Comparison of ENCODE assay signal across 22 cellular contexts in the genomic region with DNA sequence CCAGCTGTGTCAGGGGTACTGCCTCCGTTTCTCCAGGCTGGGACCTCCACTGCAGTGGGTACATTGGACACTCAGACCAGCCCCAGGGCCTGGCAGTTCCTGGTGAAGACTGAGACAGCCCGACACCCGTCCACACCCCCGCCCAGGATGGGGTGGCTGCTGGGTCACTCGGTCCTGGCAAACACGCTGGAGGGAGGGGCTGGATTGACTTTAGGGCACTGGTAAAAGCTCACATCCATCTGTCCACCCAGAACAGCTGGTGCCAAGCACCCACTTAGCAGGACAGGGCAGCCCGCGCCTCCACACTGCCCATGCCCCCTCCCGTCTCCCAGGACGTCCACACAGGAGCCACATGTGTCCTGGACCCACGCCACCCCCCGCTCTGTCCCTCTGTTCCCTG. TPM values are rescaled to one million over a fixed set of nuclear protein-coding genes. Genes with fewer than 3 reads are reported as not detected.
DNase-seq lines count a peak whose midpoint lies in the region; ATAC-seq and TF ChIP-seq lines count a peak whose summit lies in the region.
"Had no signal": no experiment of that assay in that cellular context is flagged by ENCODE, and none has a peak within 500 bp of the region (broad histone marks: within the 10 kb centered on the region; RNA-seq: fewer than 3 reads in every experiment).

No MANE protein-coding gene starts in this region.

- no TSS peak for BruUV-seq in IMR-90 (replicated peaks; lab: Mats Ljungman, UMichigan)

- H3K23ac ChIP-seq in IMR-90 (ENCODE audit: low read depth, low read length), result no peak overlapping the region

- no peak overlapping the region for H3K9ac ChIP-seq in IMR-90 (ENCODE audit: low read depth, low read length)
- H3K9ac ChIP-seq: BLaER1 treated with 17β-estradiol and CSF1 and Interleukin-3, amounts not matched to agents 10 nM and 100 nM had no signal

- no peaks in the 10 kb centered on the region for H4K20me1 ChIP-seq in IMR-90 (ENCODE audit: insufficient read depth, low read length)

- H3K9me1 ChIP-seq in IMR-90 (ENCODE audit: insufficient read depth, low read length), result peaks cover 5% of the 10 kb centered on the region

- no peak overlapping the region for H4K5ac ChIP-seq in IMR-90 (ENCODE audit: low read depth, low read length)

- H3K27me3 ChIP-seq in IMR-90 (ENCODE audit: control insufficient read depth, insufficient read depth, low read length) (peaks cover 39% of the 10 kb centered on the region), SJCRH30 (no peaks in the 10 kb centered on the region), gastrocnemius medialis (peaks cover 9 to 11% (median 11%) of the 10 kb centered on the region in 3 donors)

- in situ Hi-C loops in IMR-90 (cut with MboI; ENCODE audit: low sequenced_read_pairs) (no loop called here), gastrocnemius medialis (cut with MboI; ENCODE audit: low sequenced_read_pairs in 4 of 4) (no loop called here)

- H4K91ac ChIP-seq in IMR-90 (ENCODE audit: insufficient read depth, low read depth, low read length), result no peak overlapping the region

- H3K9me3 ChIP-seq in IMR-90 (ENCODE audit: control insufficient read depth, insufficient read depth, low read length) (no peaks in the 10 kb centered on the region), SJCRH30 (replicated peaks) (no peaks in the 10 kb centered on the region), gastrocnemius medialis (no peaks in the 10 kb centered on the region)
- H3K9me3 ChIP-seq: A549; BE2C; BLaER1 treated with 17β-estradiol and CSF1 and Interleukin-3, amounts not matched to agents 10 nM and 100 nM had no signal

- POLR2A ChIA-PET in IMR-90 (lab: Charles Lee; ENCODE audit: unreplicated experiment), result no interaction called here

- H2BK20ac ChIP-seq in IMR-90 (ENCODE audit: low read depth, low read length), result no peak overlapping the region

- no peak overlapping the region for H2AK5ac ChIP-seq in IMR-90 (ENCODE audit: low read depth, low read length)

- H2AFZ ChIP-seq in IMR-90 (replicated peaks; ENCODE audit: low read length, poor library complexity), result no peak overlapping the region

- H3K18ac ChIP-seq in IMR-90 (ENCODE audit: low read depth, low read length), result no peak overlapping the region

- no peak for ATAC-seq in IMR-90 (ENCODE audit: low read depth)
- peak; percentile 5 to 9 for ATAC-seq in gastrocnemius medialis
- ATAC-seq in activated CD4-positive, CD25-positive, alpha-beta regulatory T cell treated with anti-CD3 and anti-CD28 coated beads, Interleukin-2, amount 50 U/mL, for 24 hours, result no peak
- ATAC-seq: A549 had no signal

- CTCF ChIA-PET in IMR-90 (lab: Yijun Ruan, JAX), result no interaction called here

- no peak overlapping the region; the same call in 1 of the 2 replicates for H3K14ac ChIP-seq in IMR-90 (replicated peaks; ENCODE audit: low read depth, low read length)

- dilution Hi-C loops in IMR-90 (cut with HindIII; ENCODE audit: low sequenced_read_pairs, unreplicated experiment), result no loop called here

- TF ChIP-seq POLR2A in IMR-90 (IDR thresholded peaks at IDR 0.05; ENCODE audit: low read depth, low read length), result no peak
- TF ChIP-seq POLR2A in gastrocnemius medialis (IDR thresholded peaks at IDR 0.05), result no peak

- H3K36me3 ChIP-seq in IMR-90 (ENCODE audit: control insufficient read depth, insufficient read depth, low read length) (no peaks in the 10 kb centered on the region), SJCRH30 (no peaks in the 10 kb centered on the region), gastrocnemius medialis (no peaks in the 10 kb centered on the region)
- H3K36me3 ChIP-seq: BE2C; BLaER1 treated with 17β-estradiol and CSF1 and Interleukin-3, amounts not matched to agents 10 nM and 100 nM had no signal

- no peaks in the 10 kb centered on the region for H3K79me1 ChIP-seq in IMR-90 (ENCODE audit: low read depth in 1 of 2, low read length in 2 of 2)

- H2BK120ac ChIP-seq in IMR-90 (ENCODE audit: low read depth, low read length), result no peak overlapping the region

- no peak overlapping the region for H2BK15ac ChIP-seq in IMR-90 (ENCODE audit: low read depth, low read length)

- H3K4ac ChIP-seq in IMR-90 (ENCODE audit: low read depth, low read length), result no peak overlapping the region

- H3K4me2 ChIP-seq in IMR-90 (ENCODE audit: low read depth, low read length), result no peak overlapping the region
- H3K4me2 ChIP-seq: A549 had no signal

- no peak overlapping the region for H3K56ac ChIP-seq in IMR-90 (ENCODE audit: extremely low read depth, insufficient read depth, low read length)

- H2BK5ac ChIP-seq in IMR-90 (ENCODE audit: low read depth, low read length, poor library complexity, severe bottlenecking), result no peak overlapping the region

- H3K4me3 ChIP-seq in IMR-90 (ENCODE audit: insufficient read depth, low read depth, low read length) (no peak overlapping the region), SJCRH30 (peak overlapping the region; percentile 40), gastrocnemius medialis (no peak overlapping the region)
- H3K4me3 ChIP-seq: A549; BLaER1 treated with 17β-estradiol and CSF1 and Interleukin-3, amounts not matched to agents 10 nM and 100 nM had no signal

- no peak overlapping the region for H4K8ac ChIP-seq in IMR-90 (ENCODE audit: low read depth in 2 of 2, low read length in 2 of 2)

- H3K27ac ChIP-seq in IMR-90 (ENCODE audit: insufficient read depth, low read length) (no peak overlapping the region), SJCRH30 (peak overlapping the region; percentile 60), gastrocnemius medialis (peak overlapping the region in 3 of 4 donors; percentile 36 to 71 (median 61))
- H3K27ac ChIP-seq: BLaER1 treated with 17β-estradiol and CSF1 and Interleukin-3, amounts not matched to agents 10 nM and 100 nM had no signal

- peak overlapping the region; percentile 37 for H2AK9ac ChIP-seq in IMR-90 (replicated peaks; ENCODE audit: low read depth, low read length, poor library complexity)

- no peak for TF ChIP-seq RAD21 in IMR-90 (IDR thresholded peaks at IDR 0.05; ENCODE audit: low read length)

- DNase-seq in IMR-90 (no peak), SJCRH30 (no peak), myocyte (ENCODE audit: low read depth) (peak; percentile 88), gastrocnemius medialis (peak; percentile 59 to 68), NCI-H1417 (lab: John Stamatoyannopoulos, UW) (no peak), T-helper 9 cell (no peak), GDM1 (lab: John Stamatoyannopoulos, UW) (no peak)
- DNase-seq: 8988T; ACHN; AML-193; BE2C; CD4-positive, alpha-beta T cell; CD8-positive, alpha-beta memory T cell; DMS53; DMS79 treated with DMSO at 0.1 percent for 48 hours; GOT3; H7; HCEC 1CT had no signal

- WGBS in IMR-90 (ENCODE audit: extremely low coverage in 2 of 2, insufficient read length in 1 of 2), 2 experiments, result 60% methylated on average over 1 of the region's 12 CpGs; no CpG with 5 or more reads in 1 of the 2 experiments

- peaks cover 9% of the 10 kb centered on the region for H3K4me1 ChIP-seq in IMR-90 (ENCODE audit: control insufficient read depth, insufficient read depth, low read length)
- H3K4me1 ChIP-seq in SJCRH30, result peaks cover 61% of the 10 kb centered on the region
- peaks cover 12 to 30% of the 10 kb centered on the region in 2 donors for H3K4me1 ChIP-seq in gastrocnemius medialis

- intact Hi-C loops in IMR-90 (cut with micrococcal nuclease) (no loop called here), gastrocnemius medialis (cut with DNase I; ENCODE audit: low total_unique reads) (loop anchor here (5.0 kb wide), 2 partner anchors 102 to 458 kb away; a partner anchor contains a TSS)

- TF ChIP-seq CTCF in IMR-90 (conservative IDR thresholded peaks at IDR 0.05; ENCODE audit: low read depth, low read length) (no peak), gastrocnemius medialis (IDR thresholded peaks at IDR 0.05 in 4 of 5, conservative IDR thresholded peaks at IDR 0.05 in 1 of 5) (no peak)

TF ChIP-seq in IMR-90, 13 proteins besides CTCF, POLR2A, EP300 and RAD21 (continues in another document):
- TF ChIP-seq RCOR1 (IDR thresholded peaks at IDR 0.05; ENCODE audit: insufficient replicate concordance, low read length), result no peak
- TF ChIP-seq BHLHE40 (IDR thresholded peaks at IDR 0.05; ENCODE audit: low read depth, low read length), result no peak
- TF ChIP-seq, protein P1, sequence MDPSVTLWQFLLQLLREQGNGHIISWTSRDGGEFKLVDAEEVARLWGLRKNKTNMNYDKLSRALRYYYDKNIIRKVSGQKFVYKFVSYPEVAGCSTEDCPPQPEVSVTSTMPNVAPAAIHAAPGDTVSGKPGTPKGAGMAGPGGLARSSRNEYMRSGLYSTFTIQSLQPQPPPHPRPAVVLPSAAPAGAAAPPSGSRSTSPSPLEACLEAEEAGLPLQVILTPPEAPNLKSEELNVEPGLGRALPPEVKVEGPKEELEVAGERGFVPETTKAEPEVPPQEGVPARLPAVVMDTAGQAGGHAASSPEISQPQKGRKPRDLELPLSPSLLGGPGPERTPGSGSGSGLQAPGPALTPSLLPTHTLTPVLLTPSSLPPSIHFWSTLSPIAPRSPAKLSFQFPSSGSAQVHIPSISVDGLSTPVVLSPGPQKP (IDR thresholded peaks at IDR 0.05; ENCODE audit: borderline replicate concordance, low read depth, low read length), result no peak
- no peak for TF ChIP-seq MXI1 (IDR thresholded peaks at IDR 0.05; ENCODE audit: borderline replicate concordance, low read depth, low read length)
- no peak for TF ChIP-seq FOS (IDR thresholded peaks at IDR 0.05; ENCODE audit: low read depth, low read length)

RNA-seq across cellular contexts. Expression of a gene that starts 10.7 kb away (rescaled TPM):
- total RNA-seq in IMR-90 (2012; rRNA removed), result not detected in 2 replicates
- polyA plus RNA-seq in IMR-90 (2012; rRNA removed), result 0.03 and 0.13 TPM in 2 replicates
- 0.03 TPM in 1 of 2 replicates, not detected in the other for polyA plus RNA-seq in IMR-90 (2012; cell fraction: cytosol; rRNA removed)
- 0.08 and 0.36 TPM in 2 replicates for polyA plus RNA-seq in IMR-90 (2012; cell fraction: nucleus; rRNA removed; ENCODE audit: low replicate concordance)
- 11.8 and 11.9 TPM in 2 replicates for total RNA-seq in SJCRH30 (2014; rRNA removed; shearing (Covaris generic))
- 42.6 and 43.5 TPM in 2 replicates for total RNA-seq in myocyte
- 49.6 TPM for polyA plus RNA-seq in myocyte (2012)
- 10 to 100 TPM; 27.9 to 38.9 (median 36.3) TPM for total RNA-seq in gastrocnemius medialis
- total RNA-seq: CD4-positive, alpha-beta T cell; CD8-positive, alpha-beta memory T cell had no signal
- polyA plus RNA-seq: CD14-positive monocyte; CD8-positive, alpha-beta memory T cell had no signal

RNA-seq across cellular contexts. Expression of a gene that starts 26.5 kb away (rescaled TPM):
- total RNA-seq in IMR-90 (2012; rRNA removed) (0.18 and 0.28 TPM in 2 replicates), myocyte (51.2 and 67.7 TPM in 2 replicates), gastrocnemius medialis (1 to 10 TPM in 3 of 4 donors, not detected in 1; 1.4 to 3.5 (median 2.3) TPM)
- polyA plus RNA-seq in IMR-90 (2012; rRNA removed), result 1.5 and 4.6 TPM in 2 replicates
- 1.2 and 3.0 TPM in 2 replicates for polyA plus RNA-seq in IMR-90 (2012; cell fraction: cytosol; rRNA removed)
- 7.1 and 36.7 TPM in 2 replicates for polyA plus RNA-seq in IMR-90 (2012; cell fraction: nucleus; rRNA removed; ENCODE audit: low replicate concordance)
- 2.5 and 4.4 TPM in 2 replicates for total RNA-seq in SJCRH30 (2014; rRNA removed; shearing (Covaris generic))
- 32.1 TPM for polyA plus RNA-seq in myocyte (2012)
- total RNA-seq: CD8-positive, alpha-beta memory T cell had no signal
- polyA plus RNA-seq: CD8-positive, alpha-beta memory T cell had no signal

RNA-seq across cellular contexts. Expression of a gene that starts 35.6 kb away (rescaled TPM):
- total RNA-seq in IMR-90 (2012; rRNA removed) (16.8 and 17.2 TPM in 2 replicates), myocyte (123 and 130 TPM in 2 replicates), gastrocnemius medialis (10 to 100 TPM in 2 of 4 donors, 1 to 10 TPM in 2; 5.0 to 15.9 (median 10.2) TPM)
- 20.7 and 22.3 TPM in 2 replicates for polyA plus RNA-seq in IMR-90 (2012; rRNA removed)
- 10.4 and 22.8 TPM in 2 replicates for polyA plus RNA-seq in IMR-90 (2012; cell fraction: cytosol; rRNA removed)
- 65.7 and 90.4 TPM in 2 replicates for polyA plus RNA-seq in IMR-90 (2012; cell fraction: nucleus; rRNA removed; ENCODE audit: low replicate concordance)
- 11.2 and 11.9 TPM in 2 replicates for total RNA-seq in SJCRH30 (2014; rRNA removed; shearing (Covaris generic))
- polyA plus RNA-seq in myocyte (2012), result 144 TPM
- polyA plus RNA-seq: CD8-positive, alpha-beta memory T cell had no signal

Comparison
In these comparisons a context has a peak if more than half of its experiments do, and no peak if none do; other contexts are left out.
1. ATAC-seq: peak in gastrocnemius medialis (2 of 2); none in IMR-90 (single experiment) and activated CD4-positive, CD25-positive, alpha-beta regulatory T cell treated with anti-CD3 and anti-CD28 coated beads, Interleukin-2, amount 50 U/mL, for 24 hours (0 of 2).
2. DNase-seq: peak in myocyte (single experiment) and gastrocnemius medialis (2 of 2); none in IMR-90 (single experiment), SJCRH30 (0 of 2), NCI-H1417 (0 of 3), T-helper 9 cell (single experiment) and GDM1 (single experiment).
3. RNA of a gene that starts 10.7 kb away (total RNA-seq): 42.6 to 43.5 TPM in myocyte, 27.9 to 38.9 TPM in gastrocnemius medialis and 11.8 to 11.9 TPM in SJCRH30; not detected in IMR-90; every median in the first group is over 10 times any median in the second.